Comparison of ENCODE assay signal across 7 cellular contexts in genomic region chr12:99810718-99811593, GRCh38.
DNase-seq lines count a peak whose midpoint lies in the region; ATAC-seq and TF ChIP-seq lines count a peak whose summit lies in the region.

No MANE protein-coding gene starts in this region.

- H4K8ac ChIP-seq in H9 (replicated peaks; ENCODE audit: insufficient read length, low read depth, low read length) = no peak overlapping the region

- no peak overlapping the region for H2BK12ac ChIP-seq in H9 (ENCODE audit: insufficient read length, low read depth, low read length)

- H3K9me3 ChIP-seq in H9 (ENCODE audit: control insufficient read depth, low read depth, low read length) (no peaks in the 10 kb centered on the region), neural cell (ENCODE audit: low read length) (no peaks in the 10 kb centered on the region)

- no peak for ATAC-seq in GM21515 (IDR thresholded peaks at IDR 0.05; ENCODE audit: unreplicated experiment)

- DNase-seq in H9 (no peak), NCI-H345 treated with DMSO at 0.1 percent for 48 hours (lab: John Stamatoyannopoulos, UW; ENCODE audit: unreplicated experiment) (peak; percentile 91), cerebellar cortex (ENCODE audit: low spot score) (peak; percentile 77), HK-2 (ENCODE audit: unreplicated experiment) (no peak)
- no peak for DNase-seq in activated CD4-positive, alpha-beta T cell treated with anti-CD3 and anti-CD28 coated beads for 4 hours

- H3K4me2 ChIP-seq in H9 (ENCODE audit: insufficient read depth, insufficient read length, low read length) (no peak overlapping the region), neural cell (ENCODE audit: low read length) (no peak overlapping the region)

- no peak overlapping the region for H2BK120ac ChIP-seq in H9 (ENCODE audit: low read depth, low read length, poor library complexity, severe bottlenecking)

- H3K27ac ChIP-seq in H9 (ENCODE audit: insufficient read length, low read depth, low read length) (no peak overlapping the region), neural cell (ENCODE audit: low read length) (no peak overlapping the region)

- H2AFZ ChIP-seq in H9 (ENCODE audit: low read length) = no peak overlapping the region
- H2AFZ ChIP-seq in neural cell (ENCODE audit: low read depth, low read length) = no peak overlapping the region

- TF ChIP-seq CTCF in H9 (conservative IDR thresholded peaks at IDR 0.05) (peak; percentile 48), neural cell (IDR thresholded peaks at IDR 0.05; ENCODE audit: poor library complexity, severe bottlenecking) (peak; percentile 66)

- H2AK5ac ChIP-seq in H9 (ENCODE audit: insufficient read length, low read length) = no peak overlapping the region

- H4K20me1 ChIP-seq in H9 (ENCODE audit: control insufficient read depth, insufficient read depth, insufficient read length) = no peaks in the 10 kb centered on the region
- H4K20me1 ChIP-seq in neural cell (ENCODE audit: insufficient read depth) = no peaks in the 10 kb centered on the region

- WGBS in H9 (ENCODE audit: extremely low coverage, insufficient read length, low lambda C conversion rate) = no CpG with 5 or more reads among the region's 2 CpGs

- no peak overlapping the region for H2BK20ac ChIP-seq in H9 (ENCODE audit: low read depth, low read length, poor library complexity, severe bottlenecking)

- H3K9ac ChIP-seq in H9 (ENCODE audit: extremely low read depth, insufficient read length, low read length) = no peak overlapping the region
- no peak overlapping the region for H3K9ac ChIP-seq in neural cell (ENCODE audit: low read length)

- no peaks in the 10 kb centered on the region; the same call in 1 of the 2 replicates for H3K4me1 ChIP-seq in H9 (ENCODE audit: insufficient read depth, low read length)

- no peak overlapping the region for H4K91ac ChIP-seq in H9 (ENCODE audit: insufficient read length, low read depth, low read length)

- no peaks in the 10 kb centered on the region for H3K9me2 ChIP-seq in neural cell (ENCODE audit: insufficient read depth, low read length)

- H3K79me2 ChIP-seq in H9 (ENCODE audit: insufficient read depth, low read length) (no peaks in the 10 kb centered on the region), neural cell (replicated peaks; ENCODE audit: insufficient read depth, low read length) (no peaks in the 10 kb centered on the region)

- no peak overlapping the region for H3K4me3 Mint-ChIP-seq in H9

- no peaks in the 10 kb centered on the region for H3K4me1 Mint-ChIP-seq in H9

- no peaks in the 10 kb centered on the region for H3F3A ChIP-seq in neural cell (ENCODE audit: insufficient read depth, low read length, poor library complexity, severe bottlenecking)

- H3K27me3 ChIP-seq in H9 (ENCODE audit: insufficient read depth, low read length) (no peaks in the 10 kb centered on the region), neural cell (ENCODE audit: insufficient read depth, low read depth, low read length) (no peaks in the 10 kb centered on the region)

- no peaks in the 10 kb centered on the region for H3K9me3 Mint-ChIP-seq in H9

- H3K27me3 Mint-ChIP-seq in H9 (ENCODE audit: low read depth) = no peaks in the 10 kb centered on the region

- TF ChIP-seq EP300 in neural cell (conservative IDR thresholded peaks at IDR 0.05; ENCODE audit: poor library complexity, severe bottlenecking) = no peak

- no peak overlapping the region for H3T11ph ChIP-seq in H9 (ENCODE audit: low read length)

- H3K4me3 ChIP-seq in neural cell (ENCODE audit: low read length) = no peak overlapping the region

- H3K14ac ChIP-seq in H9 (ENCODE audit: insufficient read depth, low read length) = no peak overlapping the region

- no peaks in the 10 kb centered on the region for H3K36me3 ChIP-seq in neural cell (ENCODE audit: insufficient read depth, low read length)

- no peaks in the 10 kb centered on the region for H3K36me3 Mint-ChIP-seq in H9 (ENCODE audit: insufficient read depth in 1 of 3, low read depth in 3 of 3)

- H3K23ac ChIP-seq in H9 (ENCODE audit: insufficient read length, low read depth, low read length) = no peak overlapping the region

- H3K23me2 ChIP-seq in H9 (ENCODE audit: insufficient read length, low read depth, low read length, poor library complexity, severe bottlenecking) = no peaks in the 10 kb centered on the region

- H2BK15ac ChIP-seq in H9 (ENCODE audit: low read depth, low read length) = no peak overlapping the region

- H3K4ac ChIP-seq in H9 (ENCODE audit: low read depth, low read length) = no peak overlapping the region

- H3K18ac ChIP-seq in H9 (ENCODE audit: insufficient read length, low read depth, low read length) = no peak overlapping the region

- TF ChIP-seq RAD21 in neural cell (conservative IDR thresholded peaks at IDR 0.05) = peak; percentile 68

- no peak overlapping the region for H3K27ac Mint-ChIP-seq in H9

- no peak overlapping the region for H4K5ac ChIP-seq in H9 (ENCODE audit: insufficient read length, low read depth, low read length)

- H2BK5ac ChIP-seq in H9 (ENCODE audit: insufficient read length, low read length) = no peak overlapping the region

- H3K56ac ChIP-seq in H9 (ENCODE audit: insufficient read length, low read depth, low read length) = no peak overlapping the region

- H3K79me1 ChIP-seq in H9 (ENCODE audit: insufficient read depth, low read depth, low read length, poor library complexity, severe bottlenecking) = no peaks in the 10 kb centered on the region

TF ChIP-seq in neural cell, 6 proteins besides CTCF, POLR2A, EP300 and RAD21:
- TF ChIP-seq REST (IDR thresholded peaks at IDR 0.05; ENCODE audit: borderline replicate concordance) (no peak), EZH2 (IDR thresholded peaks at IDR 0.05; ENCODE audit: borderline replicate concordance, insufficient read depth, low read length, poor library complexity, severe bottlenecking) (no peak), SMC3 (conservative IDR thresholded peaks at IDR 0.05; ENCODE audit: poor library complexity) (peak; percentile 80), MXI1 (conservative IDR thresholded peaks at IDR 0.05; ENCODE audit: poor library complexity, severe bottlenecking) (no peak), TAF1 (IDR thresholded peaks at IDR 0.05; ENCODE audit: low read depth) (no peak), POLR2AphosphoS5 (IDR thresholded peaks at IDR 0.05) (no peak)

Comparison
In these comparisons a context has a peak if more than half of its experiments do, and no peak if none do; other contexts are left out.
1. DNase-seq: peak in NCI-H345 treated with DMSO at 0.1 percent for 48 hours (single experiment) and cerebellar cortex (single experiment); none in H9 (single experiment), activated CD4-positive, alpha-beta T cell treated with anti-CD3 and anti-CD28 coated beads for 4 hours (0 of 2) and HK-2 (single experiment).